8 cellular contexts compared by ENCODE assay signal in the genomic region with DNA sequence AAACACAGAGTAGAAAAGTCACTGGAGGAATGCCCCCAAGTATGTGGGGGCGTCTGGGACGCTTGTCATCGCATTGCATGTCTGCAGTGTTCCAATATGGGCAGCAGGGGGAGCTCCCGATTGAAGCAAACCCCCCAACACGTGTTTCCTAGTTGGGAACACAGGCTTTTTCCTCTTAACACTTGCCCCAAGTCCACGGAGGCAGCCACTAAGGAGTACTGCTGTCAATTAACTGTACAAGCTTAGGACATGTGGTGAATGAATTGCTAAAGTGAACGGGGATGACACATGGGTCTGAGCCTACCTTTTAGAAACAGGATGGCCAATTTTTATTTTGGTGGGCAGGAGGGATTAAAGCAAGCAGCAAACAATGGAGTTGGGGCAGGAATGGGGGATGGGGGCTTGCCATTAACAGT. TPM values are rescaled to one million over a fixed set of nuclear protein-coding genes. Genes with fewer than 3 reads are reported as not detected.
DNase-seq lines count a peak whose midpoint lies in the region; ATAC-seq, FAIRE-seq and TF ChIP-seq lines count a peak whose summit lies in the region.

No MANE protein-coding gene starts in this region.

- H3K9me1 ChIP-seq in K562 (ENCODE audit: control insufficient read depth, insufficient read depth, low read length) = no peaks in the 10 kb centered on the region

- no peaks in the 10 kb centered on the region for H3K27me3 ChIP-seq in K562 (ENCODE audit: control insufficient read depth in 2 of 2, insufficient read depth in 2 of 2, low read length in 2 of 2)
- H3K27me3 ChIP-seq in kidney epithelial cell (ENCODE audit: control insufficient read depth, insufficient read depth, low read length) = peaks cover 39% of the 10 kb centered on the region
- peaks cover 0 to 17% of the 10 kb centered on the region in 2 donors for H3K27me3 ChIP-seq in uterus
- no peaks in the 10 kb centered on the region for H3K27me3 ChIP-seq in ovary

- H3K4me1 ChIP-seq in K562 (replicated peaks in 1 of 2; ENCODE audit: control insufficient read depth in 2 of 2, insufficient read depth in 2 of 2, low read length in 2 of 2) (no peaks in the 10 kb centered on the region; a peak in 1 of 5 replicates), uterus (peaks cover 0 to 5% of the 10 kb centered on the region in 2 donors), ovary (ENCODE audit: insufficient read depth) (peaks cover 1% of the 10 kb centered on the region)

- FAIRE-seq in GM12892 (lab: Jason Lieb, UNC) = peak; percentile 81
- peak; percentile 35 for FAIRE-seq in K562 (lab: Jason Lieb, UNC)

- no peak overlapping the region for H3K4me2 ChIP-seq in K562 (ENCODE audit: insufficient read depth, low read length)

- no TSS peak for BruUV-seq in K562 (replicated peaks; lab: Mats Ljungman, UMichigan)

- in situ Hi-C loops in K562 (cut with MboI) = no loop called here

- H3K9me3 ChIP-seq in K562 (replicated peaks; ENCODE audit: control insufficient read depth, insufficient read depth, low read depth, low read length) (no peaks in the 10 kb centered on the region), uterus (no peaks in the 10 kb centered on the region), ovary (peaks cover 0 to 5% of the 10 kb centered on the region in 2 donors)

- H3K4me3 ChIP-seq in K562 = no peak overlapping the region
- H3K4me3 ChIP-seq in kidney epithelial cell (ENCODE audit: low read depth, low read length) = no peak overlapping the region
- H3K4me3 ChIP-seq in uterus = no peak overlapping the region
- no peak overlapping the region for H3K4me3 ChIP-seq in ovary

- peak; percentile 39 to 52; a peak in 3 of 4 replicates for TF ChIP-seq RAD21 in K562 (CRISPR knock-in tag; conservative IDR thresholded peaks at IDR 0.05 in 1 of 2, IDR thresholded peaks at IDR 0.05 in 1 of 2)

- TF ChIP-seq EP300 in K562 (IDR thresholded peaks at IDR 0.05; ENCODE audit: low read length) (no peak), ovary (IDR thresholded peaks at IDR 0.05) (no peak)

- TF ChIP-seq POLR2A in GM12892 (IDR thresholded peaks at IDR 0.05; ENCODE audit: low read depth, low read length) = no peak
- TF ChIP-seq POLR2A in K562 (conservative IDR thresholded peaks at IDR 0.05) = no peak
- no peak for TF ChIP-seq POLR2A in uterus (IDR thresholded peaks at IDR 0.05)
- no peak for TF ChIP-seq POLR2A in ovary (IDR thresholded peaks at IDR 0.05)

- no peaks in the 10 kb centered on the region for H4K20me1 ChIP-seq in K562 (replicated peaks; ENCODE audit: control insufficient read depth, insufficient read depth, low read length)

- H3K36me3 ChIP-seq in K562 (ENCODE audit: control insufficient read depth, insufficient read depth, low read length) = no peaks in the 10 kb centered on the region
- H3K36me3 ChIP-seq in kidney epithelial cell (ENCODE audit: control insufficient read depth, insufficient read depth, low read length) = no peaks in the 10 kb centered on the region
- H3K36me3 ChIP-seq in uterus = no peaks in the 10 kb centered on the region
- H3K36me3 ChIP-seq in ovary = no peaks in the 10 kb centered on the region

- TF ChIP-seq CTCF in K562 (IDR thresholded peaks at IDR 0.05 in 2 of 3, conservative IDR thresholded peaks at IDR 0.05 in 1 of 3; ENCODE audit: insufficient read depth in 2 of 3, low read depth in 1 of 3, low read length in 3 of 3) = peak; percentile 36 to 70 (median 52)
- TF ChIP-seq CTCF in kidney epithelial cell (IDR thresholded peaks at IDR 0.05; ENCODE audit: insufficient read depth, low read length, poor library complexity, severe bottlenecking) = peak; percentile 92
- TF ChIP-seq CTCF in uterus (IDR thresholded peaks at IDR 0.05) = peak; percentile 16 to 47 (median 34)
- TF ChIP-seq CTCF in ovary (IDR thresholded peaks at IDR 0.05) = no peak

- CTCF ChIA-PET in K562 (lab: Yijun Ruan, JAX; ENCODE audit: low intra/inter-chr PET ratio) = interaction anchor here (0.8 kb wide), 1 partner anchor 1864 kb away, joined by 4 read pairs; no protein-coding TSS in a partner anchor

- no peak overlapping the region for H3K27ac ChIP-seq in K562 (ENCODE audit: extremely low read depth, low read depth, low read length)
- no peak overlapping the region for H3K27ac ChIP-seq in uterus
- no peak overlapping the region for H3K27ac ChIP-seq in ovary

- DNase-seq in CMK (ENCODE audit: low read depth) (peak; percentile 42), GM12892 (ENCODE audit: insufficient read length) (no peak), NCI-H345 (lab: John Stamatoyannopoulos, UW) (peak; percentile 53), K562 (ENCODE audit: extremely low read depth in 1 of 4, low spot score in 3 of 4) (peak; percentile 41 to 72 (median 55)), kidney epithelial cell (ENCODE audit: low read depth) (no peak), uterus (no peak), ovary (no peak)

- H3K79me2 ChIP-seq in K562 (ENCODE audit: control insufficient read depth, insufficient read depth, low read length) = no peaks in the 10 kb centered on the region

- POLR2A ChIA-PET in K562 (lab: Yijun Ruan, JAX) = no interaction called here

- H2AFZ ChIP-seq in K562 (ENCODE audit: low read depth, low read length) = no peak overlapping the region

- 0% methylated on average over 7 of the region's 7 CpGs for WGBS in K562 (ENCODE audit: insufficient coverage, low coverage, missing lambda C conversion rate)
- 1 to 4% (median 1%) methylated on average over 7 of the region's 7 CpGs for WGBS in ovary, 3 donors

- ATAC-seq in HG02852 (IDR thresholded peaks at IDR 0.05; ENCODE audit: unreplicated experiment) = peak; percentile 52
- ATAC-seq in K562 = peak; percentile 69

- intact Hi-C loops in K562 (cut with micrococcal nuclease) = loop anchor here (5.0 to 10.0 kb wide), 2 partner anchors 1803 to 1860 kb away; no protein-coding TSS in a partner anchor
- intact Hi-C loops in uterus (cut with DNase I; ENCODE audit: low total_unique reads) = no loop called here
- intact Hi-C loops in ovary (cut with DNase I) = loop anchor here in 1 of 4 donors (5.0 kb wide), 1 partner anchor 1683 kb away; no protein-coding TSS in a partner anchor

- no peak overlapping the region for H3K9ac ChIP-seq in K562 (ENCODE audit: insufficient read depth in 1 of 2, low read depth in 2 of 2, low read length in 2 of 2)

TF ChIP-seq in K562, 482 proteins besides CTCF, POLR2A, EP300 and RAD21 (continues in another document):
- TF ChIP-seq PHTF2 (CRISPR knock-in tag; IDR thresholded peaks at IDR 0.05) = no peak
- TF ChIP-seq, protein P1, sequence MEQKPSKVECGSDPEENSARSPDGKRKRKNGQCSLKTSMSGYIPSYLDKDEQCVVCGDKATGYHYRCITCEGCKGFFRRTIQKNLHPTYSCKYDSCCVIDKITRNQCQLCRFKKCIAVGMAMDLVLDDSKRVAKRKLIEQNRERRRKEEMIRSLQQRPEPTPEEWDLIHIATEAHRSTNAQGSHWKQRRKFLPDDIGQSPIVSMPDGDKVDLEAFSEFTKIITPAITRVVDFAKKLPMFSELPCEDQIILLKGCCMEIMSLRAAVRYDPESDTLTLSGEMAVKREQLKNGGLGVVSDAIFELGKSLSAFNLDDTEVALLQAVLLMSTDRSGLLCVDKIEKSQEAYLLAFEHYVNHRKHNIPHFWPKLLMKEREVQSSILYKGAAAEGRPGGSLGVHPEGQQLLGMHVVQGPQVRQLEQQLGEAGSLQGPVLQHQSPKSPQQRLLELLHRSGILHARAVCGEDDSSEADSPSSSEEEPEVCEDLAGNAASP (IDR thresholded peaks at IDR 0.05) = no peak
- TF ChIP-seq MYC (IDR thresholded peaks at IDR 0.05; ENCODE audit: low read depth, low read length) = peak; percentile 54; the same call in 1 of the 2 replicates
- TF ChIP-seq MYC (CRISPR knock-in tag; IDR thresholded peaks at IDR 0.05; ENCODE audit: borderline replicate concordance, low read depth) = no peak
- TF ChIP-seq, protein P2, sequence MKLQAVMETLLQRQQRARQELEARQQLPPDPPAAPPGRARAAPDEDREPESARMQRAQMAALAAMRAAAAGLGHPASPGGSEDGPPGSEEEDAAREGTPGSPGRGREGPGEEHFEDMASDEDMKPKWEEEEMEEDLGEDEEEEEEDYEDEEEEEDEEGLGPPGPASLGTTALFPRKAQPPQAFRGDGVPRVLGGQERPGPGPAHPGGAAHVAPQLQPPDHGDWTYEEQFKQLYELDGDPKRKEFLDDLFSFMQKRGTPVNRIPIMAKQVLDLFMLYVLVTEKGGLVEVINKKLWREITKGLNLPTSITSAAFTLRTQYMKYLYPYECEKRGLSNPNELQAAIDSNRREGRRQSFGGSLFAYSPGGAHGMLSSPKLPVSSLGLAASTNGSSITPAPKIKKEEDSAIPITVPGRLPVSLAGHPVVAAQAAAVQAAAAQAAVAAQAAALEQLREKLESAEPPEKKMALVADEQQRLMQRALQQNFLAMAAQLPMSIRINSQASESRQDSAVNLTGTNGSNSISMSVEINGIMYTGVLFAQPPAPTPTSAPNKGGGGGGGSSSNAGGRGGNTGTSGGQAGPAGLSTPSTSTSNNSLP (IDR thresholded peaks at IDR 0.05; ENCODE audit: borderline replicate concordance, low read depth, low read length) = no peak
- no peak for TF ChIP-seq BCOR (IDR thresholded peaks at IDR 0.05)
- no peak for TF ChIP-seq PURB (CRISPR knock-in tag; IDR thresholded peaks at IDR 0.05; ENCODE audit: low read depth)

RNA-seq across cellular contexts. Expression of a gene that starts 2.2 kb away (rescaled TPM):
- polyA plus RNA-seq in GM12892 (2012; ENCODE audit: missing spikeins) = 0.87 TPM
- total RNA-seq in K562 (2011; cell fraction: chromatin; rRNA removed; ENCODE audit: low replicate concordance) = 0.23 TPM in 1 of 2 replicates, not detected in the other
- total RNA-seq in K562 (2011; cell fraction: nucleolus; rRNA removed) = not detected in 2 replicates
- not detected in 2 replicates for total RNA-seq in K562 (2011; cell fraction: nucleoplasm; rRNA removed)
- not detected in 2 replicates for total RNA-seq in K562 (2014; rRNA removed)
- not detected in 2 replicates for total RNA-seq in K562 (2014; rRNA removed; fragmentation: Illumina TruSeq; extraction: Trizol)
- total RNA-seq in K562 (2015; rRNA removed; fragmentation: Illumina TruSeq; extraction: Trizol) = not detected in 2 replicates
- not detected in 2 replicates for total RNA-seq in K562 (2021)
- polyA plus RNA-seq in K562 (2011; rRNA removed) = not detected in 2 replicates
- polyA plus RNA-seq in K562 (2011; cell fraction: cytosol; rRNA removed) = not detected in 2 replicates
- not detected in 2 replicates for polyA plus RNA-seq in K562 (2011; cell fraction: nucleus; rRNA removed)
- polyA plus RNA-seq in K562 (2012) = not detected in 2 replicates
- not detected in 2 replicates for polyA plus RNA-seq in K562 (2014; fragmentation: Illumina TruSeq; extraction: Trizol)
- not detected for polyA plus RNA-seq in K562 (2014; fragmentation: Nextera tagmentation; extraction: Ambion mirVana)
- polyA plus RNA-seq in K562 (2014; rRNA removed) = not detected in 2 replicates
- not detected in 2 replicates for polyA minus RNA-seq in K562 (2011; rRNA and poly(A)+ RNA removed)
- polyA minus RNA-seq in K562 (2011; cell fraction: cytosol; rRNA and poly(A)+ RNA removed) = not detected in 2 replicates
- not detected in 2 replicates for polyA minus RNA-seq in K562 (2011; cell fraction: nucleus; rRNA and poly(A)+ RNA removed)
- total RNA-seq in kidney epithelial cell = 0.07 TPM in 1 of 2 replicates, not detected in the other
- 10 to 100 TPM in 1 of 4 donors, under 1 TPM in 1, not detected in 2; 0.61 to 10.1 TPM for total RNA-seq in uterus
- total RNA-seq in ovary = 1 to 10 TPM in 1 of 7 donors, under 1 TPM in 5, not detected in 1; under 0.01 to 3.1 (median 0.31) TPM
- under 1 TPM; 0.06 to 0.25 TPM for polyA plus RNA-seq in ovary

Comparison
In these comparisons a context has a peak if more than half of its experiments do, and no peak if none do; other contexts are left out.
1. DNase-seq: peak in CMK (single experiment), NCI-H345 (single experiment) and K562 (4 of 4); none in GM12892 (single experiment), kidney epithelial cell (single experiment), uterus (0 of 2) and ovary (0 of 5).
2. CTCF ChIP-seq: peak in K562 (3 of 3), kidney epithelial cell (single experiment) and uterus (4 of 4); none in ovary (0 of 3).